In genomic region chr1:229101475-229101874, GRCh38 we compare ENCODE assay signal across 23 cellular contexts.
DNase-seq lines count a peak whose midpoint lies in the region; FAIRE-seq and TF ChIP-seq lines count a peak whose summit lies in the region.
"Had no signal": no experiment of that assay in that cellular context is flagged by ENCODE, and none has a peak within 500 bp of the region (broad histone marks: within the 10 kb centered on the region; RNA-seq: fewer than 3 reads in every experiment).

No MANE protein-coding gene starts in this region.

- H3K79me2 ChIP-seq in H1 (ENCODE audit: control insufficient read depth in 1 of 2, insufficient read depth in 2 of 2, low read length in 2 of 2) (no peaks in the 10 kb centered on the region), keratinocyte (ENCODE audit: control insufficient read depth, insufficient read depth, low read length) (no peaks in the 10 kb centered on the region), GM23248 (ENCODE audit: insufficient read depth) (no peaks in the 10 kb centered on the region)

- H3K56ac ChIP-seq in H1 (replicated peaks; ENCODE audit: insufficient read length, low read depth, low read length), result no peak overlapping the region

- no peaks in the 10 kb centered on the region for H3K9me3 ChIP-seq in HEK293 (ENCODE audit: control insufficient read depth, insufficient read depth, low read depth, low read length)
- H3K9me3 ChIP-seq in H1 (ENCODE audit: insufficient read depth in 2 of 2, low read depth in 1 of 2, low read length in 1 of 2), result no peaks in the 10 kb centered on the region; a peak in 1 of 4 replicates
- no peaks in the 10 kb centered on the region for H3K9me3 ChIP-seq in keratinocyte (ENCODE audit: control insufficient read depth, low read depth, low read length)
- H3K9me3 ChIP-seq in colonic mucosa, result no peaks in the 10 kb centered on the region
- H3K9me3 ChIP-seq in GM23248 (ENCODE audit: low read depth), result no peaks in the 10 kb centered on the region
- H3K9me3 ChIP-seq: Caco-2 had no signal

- H2BK20ac ChIP-seq in H1 (ENCODE audit: low read length), result no peak overlapping the region

- H2AK5ac ChIP-seq in H1 (ENCODE audit: low read depth, low read length), result no peak overlapping the region

- H3K9me2 ChIP-seq in GM23248 (ENCODE audit: insufficient read depth), result no peaks in the 10 kb centered on the region

- H3K4ac ChIP-seq in H1 (replicated peaks; ENCODE audit: insufficient read length, low read depth, low read length), result no peak overlapping the region

- intact Hi-C loops in colonic mucosa (cut with DNase I), result no loop called here

- H3K27me3 ChIP-seq in H1 (replicated peaks in 1 of 4; ENCODE audit: control insufficient read depth in 3 of 4, extremely low read depth in 1 of 4, insufficient read depth in 3 of 4, low read length in 3 of 4) (0 out of 7 replicates have a peak, but pooled peaks cover 0 to 2% (median 0%) of the 10 kb centered on the region in 4 experiments), keratinocyte (ENCODE audit: control insufficient read depth, extremely low read depth, insufficient read depth, low read length) (peaks cover 7% of the 10 kb centered on the region), colonic mucosa (no peaks in the 10 kb centered on the region), GM23248 (replicated peaks; ENCODE audit: insufficient read depth) (peaks cover 17% of the 10 kb centered on the region)

- no peaks in the 10 kb centered on the region for H3F3A ChIP-seq in GM23248 (ENCODE audit: insufficient read depth)

- CTCF ChIA-PET in HEK293 (lab: Yijun Ruan, JAX) (interaction anchor here (0.7 to 3.7 kb wide), 5 partner anchors 12 to 201 kb away, joined by 3 to 19 read pairs (median 4); no protein-coding TSS in a partner anchor), H1 (lab: Charles Lee; ENCODE audit: partially characterized antibody) (interaction anchor here (0.7 to 3.3 kb wide), 8 partner anchors 8 to 268 kb away, joined by 3 to 26 read pairs (median 3); no protein-coding TSS in a partner anchor)

- DNase-seq in H1 (ENCODE audit: low read depth in 1 of 2, low spot score in 2 of 2) (no peak), keratinocyte (ENCODE audit: low read depth, low spot score) (no peak), type B pancreatic cell (ENCODE audit: extremely low spot score, unreplicated experiment) (peak; percentile 22), colonic mucosa (no peak), GM23248 (no peak), NCI-H1417 (lab: John Stamatoyannopoulos, UW) (no peak)
- DNase-seq: Caco-2; CD4-positive, CD25-positive, alpha-beta regulatory T cell; DMS 273 treated with DMSO at 0.1 percent for 48 hours; Kasumi-1; NCI-H1048; NCI-H1436 treated with DMSO at 0.1 percent for 48 hours; NCI-H2029 treated with DMSO at 0.1 percent for 48 hours; NCI-H345; NCI-H524; NCI-H82; SIG-M5 had no signal

- H3K23me2 ChIP-seq in H1 (ENCODE audit: low read depth, low read length), result no peaks in the 10 kb centered on the region; the same call in 1 of the 2 replicates

- H3K4me2 ChIP-seq in H1 (ENCODE audit: insufficient read depth in 1 of 2, low read depth in 2 of 2, low read length in 2 of 2) (no peak overlapping the region), keratinocyte (ENCODE audit: control insufficient read depth, extremely low read depth, insufficient read depth, low read depth, low read length) (peak overlapping the region; percentile 38), GM23248 (ENCODE audit: unreplicated experiment) (no peak overlapping the region)

- H2BK5ac ChIP-seq in H1 (ENCODE audit: low read depth, low read length), result no peak overlapping the region

- H2BK120ac ChIP-seq in H1 (replicated peaks; ENCODE audit: low read depth, low read length), result no peak overlapping the region

- WGBS in H1 (ENCODE audit: extremely low coverage in 1 of 2, insufficient coverage in 1 of 2, insufficient read length in 1 of 2, insufficient replicate concordance in 2 of 2, low coverage in 1 of 2, low lambda C conversion rate in 2 of 2, missing lambda C conversion rate in 1 of 2), 2 experiments, result 89% methylated on average over 8 of the region's 8 CpGs; no CpG with 5 or more reads in 1 of the 2 experiments
- 73 to 85% methylated on average over 8 of the region's 8 CpGs for WGBS in GM23248 (ENCODE audit: low coverage in 1 of 2, low lambda C conversion rate in 2 of 2, missing lambda C conversion rate in 2 of 2), 2 experiments

- H3K27ac Mint-ChIP-seq in type B pancreatic cell, result no peak overlapping the region
- H3K27ac Mint-ChIP-seq: CD4-positive, CD25-positive, alpha-beta regulatory T cell; IgD-negative memory B cell had no signal

- no peak overlapping the region for H4K8ac ChIP-seq in H1 (ENCODE audit: extremely low read depth, insufficient read depth, low read length)

- no peaks in the 10 kb centered on the region for H3K27me3 Mint-ChIP-seq in type B pancreatic cell

- peaks cover 33% of the 10 kb centered on the region for H3K4me1 Mint-ChIP-seq in type B pancreatic cell (ENCODE audit: unreplicated experiment)
- H3K4me1 Mint-ChIP-seq: CD4-positive, CD25-positive, alpha-beta regulatory T cell had no signal

- no peak for TF ChIP-seq RAD21 in H1 (IDR thresholded peaks at IDR 0.05 in 1 of 2, conservative IDR thresholded peaks at IDR 0.05 in 1 of 2; ENCODE audit: low read depth in 2 of 2, low read length in 2 of 2)

- H2BK12ac ChIP-seq in H1 (ENCODE audit: low read depth, low read length), result 0 out of 2 replicates have a peak overlapping the region, but pooled peaks have one; percentile 20

- H3K9ac ChIP-seq in H1 (replicated peaks in 1 of 4; ENCODE audit: extremely low read depth in 1 of 4, low read depth in 3 of 4, low read length in 3 of 4) (no peak overlapping the region), keratinocyte (ENCODE audit: control insufficient read depth, extremely low read depth, insufficient read depth, low read length) (no peak overlapping the region), colonic mucosa (ENCODE audit: low read depth in 2 of 2, low read length in 2 of 2) (no peak overlapping the region), GM23248 (no peak overlapping the region)

- H3K27ac ChIP-seq in HEK293 (ENCODE audit: extremely low read depth, low read depth, low read length) (no peak overlapping the region), H1 (ENCODE audit: low read depth, low read length) (no peak overlapping the region), keratinocyte (ENCODE audit: control insufficient read depth, insufficient read depth, low read length) (no peak overlapping the region), colonic mucosa (no peak overlapping the region), GM23248 (no peak overlapping the region)

- H3K4me1 ChIP-seq in HEK293 (ENCODE audit: control insufficient read depth, insufficient read depth, low read length), result no peaks in the 10 kb centered on the region
- H3K4me1 ChIP-seq in H1 (replicated peaks in 1 of 4; ENCODE audit: control insufficient read depth in 3 of 4, insufficient read depth in 4 of 4, low read length in 3 of 4), result peaks cover 0 to 6% (median 4%) of the 10 kb centered on the region in 4 experiments; a peak in 5 of 7 replicates
- H3K4me1 ChIP-seq in keratinocyte (ENCODE audit: control insufficient read depth, extremely low read depth, insufficient read depth, low read length), result peaks cover 7% of the 10 kb centered on the region
- H3K4me1 ChIP-seq in colonic mucosa, result no peaks in the 10 kb centered on the region
- H3K4me1 ChIP-seq in GM23248 (ENCODE audit: insufficient read depth), result no peaks in the 10 kb centered on the region

- peaks cover 9% of the 10 kb centered on the region for H3K9me3 Mint-ChIP-seq in type B pancreatic cell

- H3K14ac ChIP-seq in H1 (ENCODE audit: insufficient read length), result no peak overlapping the region

- no peak overlapping the region for H3K23ac ChIP-seq in H1 (ENCODE audit: insufficient read length)

- FAIRE-seq in H1 (lab: Jason Lieb, UNC), result no peak
- peak; percentile 87 for FAIRE-seq in keratinocyte (lab: Jason Lieb, UNC)
- FAIRE-seq: G401.6, GM12892, GM18507, H54 had no signal

- in situ Hi-C loops in GM23248 (cut with MboI), result no loop called here

- no peak overlapping the region for H4K5ac ChIP-seq in H1 (ENCODE audit: insufficient read length, low read depth, low read length)

- no peaks in the 10 kb centered on the region for H3K36me3 ChIP-seq in HEK293 (ENCODE audit: control insufficient read depth in 2 of 2, insufficient read depth in 1 of 2, low read length in 2 of 2)
- H3K36me3 ChIP-seq in H1 (ENCODE audit: control insufficient read depth in 2 of 4, insufficient read depth in 4 of 4, low read length in 3 of 4), result no peaks in the 10 kb centered on the region
- no peaks in the 10 kb centered on the region for H3K36me3 ChIP-seq in keratinocyte (ENCODE audit: control insufficient read depth in 2 of 2, extremely low read depth in 1 of 2, insufficient read depth in 2 of 2, low read length in 2 of 2)
- H3K36me3 ChIP-seq in colonic mucosa, result no peaks in the 10 kb centered on the region
- H3K36me3 ChIP-seq in GM23248 (ENCODE audit: low read depth), result no peaks in the 10 kb centered on the region

- H3K9me1 ChIP-seq in keratinocyte (ENCODE audit: control insufficient read depth, extremely low read depth, insufficient read depth, low read length), result no peaks in the 10 kb centered on the region

- POLR2A ChIA-PET in HEK293 (lab: Yijun Ruan, JAX) (no interaction called here), H1 (lab: Charles Lee; ENCODE audit: partially characterized antibody) (no interaction called here)

- H4K91ac ChIP-seq in H1 (replicated peaks; ENCODE audit: insufficient read length, low read length), result no peak overlapping the region

- no peaks in the 10 kb centered on the region for H3K36me3 Mint-ChIP-seq in type B pancreatic cell
- H3K36me3 Mint-ChIP-seq: CD4-positive, CD25-positive, alpha-beta regulatory T cell; IgD-negative memory B cell had no signal

- no peaks in the 10 kb centered on the region for H3K79me1 ChIP-seq in H1 (ENCODE audit: low read depth, low read length)

- no peak for TF ChIP-seq EP300 in H1 (IDR thresholded peaks at IDR 0.05; ENCODE audit: borderline replicate concordance in 1 of 2, low read depth in 2 of 2, low read length in 2 of 2)

- H4K20me1 ChIP-seq in H1 (replicated peaks in 1 of 2; ENCODE audit: control insufficient read depth in 1 of 2, insufficient read depth in 2 of 2, low read length in 2 of 2) (no peaks in the 10 kb centered on the region), keratinocyte (ENCODE audit: control insufficient read depth, extremely low read depth, insufficient read depth, low read length) (no peaks in the 10 kb centered on the region), GM23248 (ENCODE audit: insufficient read depth) (no peaks in the 10 kb centered on the region)

- no peak for TF ChIP-seq CTCF in HEK293 (tag by site-specific recombination; IDR thresholded peaks at IDR 0.05)
- no peak for TF ChIP-seq CTCF in H1 (IDR thresholded peaks at IDR 0.05; ENCODE audit: control extremely low read depth in 1 of 3, insufficient read depth in 1 of 3, low read depth in 1 of 3, low read length in 3 of 3)
- no peak for TF ChIP-seq CTCF in keratinocyte (optimal IDR thresholded peaks at IDR 0.05 in 1 of 3, IDR thresholded peaks at IDR 0.05 in 1 of 3, conservative IDR thresholded peaks at IDR 0.05 in 1 of 3; ENCODE audit: extremely low read depth in 1 of 3, insufficient read depth in 2 of 3, low read length in 3 of 3)
- TF ChIP-seq CTCF in type B pancreatic cell (conservative IDR thresholded peaks at IDR 0.05), result no peak
- no peak for TF ChIP-seq CTCF in colonic mucosa (IDR thresholded peaks at IDR 0.05)

- H3K18ac ChIP-seq in H1 (ENCODE audit: extremely low read depth, low read length), result 0 out of 2 replicates have a peak overlapping the region, but pooled peaks have one; percentile 38

- no peak overlapping the region for H2AFZ ChIP-seq in H1 (ENCODE audit: low read length)
- no peak overlapping the region for H2AFZ ChIP-seq in keratinocyte (ENCODE audit: control insufficient read depth, low read length)
- H2AFZ ChIP-seq in GM23248, result no peak overlapping the region

- TF ChIP-seq POLR2A in H1 (IDR thresholded peaks at IDR 0.05; ENCODE audit: control extremely low read depth in 1 of 2, low read depth in 2 of 2, low read length in 2 of 2), result no peak

- no peak overlapping the region for H3K4me3 Mint-ChIP-seq in type B pancreatic cell
- H3K4me3 Mint-ChIP-seq: CD4-positive, CD25-positive, alpha-beta regulatory T cell; IgD-negative memory B cell had no signal

- no peak overlapping the region for H3K4me3 ChIP-seq in HEK293 (ENCODE audit: low read depth, low read length)
- no peak overlapping the region for H3K4me3 ChIP-seq in H1 (ENCODE audit: extremely low read depth in 1 of 4, insufficient read depth in 2 of 4, low read depth in 3 of 4, low read length in 4 of 4)
- H3K4me3 ChIP-seq in keratinocyte (ENCODE audit: control insufficient read depth in 2 of 3, extremely low read depth in 1 of 3, insufficient read depth in 2 of 3, low read depth in 1 of 3, low read length in 3 of 3), result no peak overlapping the region
- no peak overlapping the region for H3K4me3 ChIP-seq in colonic mucosa
- no peak overlapping the region for H3K4me3 ChIP-seq in GM23248

- H2BK15ac ChIP-seq in H1 (ENCODE audit: low read length), result peak overlapping the region; percentile 13; the same call in 1 of the 2 replicates

- dilution Hi-C loops in keratinocyte (cut with MboI; ENCODE audit: extremely low pct_ligation_motif_present, low sequenced_read_pairs), result no loop called here
